ENCODE assay signal across 9 cellular contexts in the genomic region with DNA sequence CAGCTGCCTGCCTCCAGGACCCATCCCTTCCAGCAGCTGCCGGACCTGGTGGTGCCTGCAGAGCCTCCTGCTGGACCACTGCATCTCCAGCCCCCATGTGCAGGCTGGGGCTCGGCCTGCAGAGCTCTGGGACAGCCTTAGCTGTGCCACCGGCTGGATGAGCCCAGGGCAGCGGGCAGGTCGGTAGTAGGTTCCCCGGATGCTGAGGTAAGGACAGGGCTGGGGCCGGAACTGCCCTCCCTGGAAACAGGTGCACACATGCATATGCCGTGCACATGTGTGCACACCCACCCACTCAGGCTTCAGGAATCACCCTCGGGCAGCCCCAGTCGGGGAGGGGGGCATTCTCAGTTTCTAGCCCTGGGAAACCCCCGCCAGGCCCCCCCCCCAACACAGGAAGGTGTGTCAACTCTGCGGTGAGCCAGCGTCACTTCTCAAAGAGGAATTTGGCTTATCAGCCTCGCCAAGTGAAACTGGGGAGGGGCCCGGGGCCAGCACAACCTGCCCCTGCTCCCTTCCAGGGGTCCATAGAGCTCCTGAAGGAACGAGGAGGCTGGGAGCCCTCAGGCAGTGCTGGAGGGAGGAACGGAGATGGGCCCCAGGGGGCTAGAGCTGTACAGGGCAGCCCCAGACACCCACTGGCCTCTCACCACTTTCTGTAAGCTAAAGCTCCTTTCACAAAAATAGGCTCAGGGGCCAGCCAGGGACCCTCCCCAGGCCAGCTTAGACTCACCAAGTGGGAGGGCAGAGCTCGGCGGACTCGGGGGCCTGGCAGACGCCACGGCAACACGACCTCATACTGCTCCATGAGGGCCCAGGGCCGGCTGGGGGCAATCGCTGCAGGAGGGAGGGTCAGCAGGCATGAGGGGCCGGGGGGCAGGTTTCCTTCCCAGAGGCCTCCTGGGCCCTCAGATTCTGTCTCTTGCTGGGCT. TPM values are rescaled to one million over a fixed set of nuclear protein-coding genes. Genes with fewer than 3 reads are reported as not detected.
DNase-seq lines count a peak whose midpoint lies in the region; ATAC-seq and TF ChIP-seq lines count a peak whose summit lies in the region.
"Had no signal": no experiment of that assay in that cellular context is flagged by ENCODE, and none has a peak within 500 bp of the region (broad histone marks: within the 10 kb centered on the region; RNA-seq: fewer than 3 reads in every experiment).

No MANE protein-coding gene starts in this region.

- peaks cover 18% of the 10 kb centered on the region for H3K4me1 Mint-ChIP-seq in activated T-helper 2 cell treated with anti-CD3 and anti-CD28 coated beads, Interferon-gamma antibody, Interleukin-2, Interleukin-4, amounts not matched to agents 10 μg/mL and 5 μg/mL and 100 μg/mL, durations not matched to agents 14 hours and 24 hours and 36 hours (ENCODE audit: low read depth)

- peak overlapping the region; percentile 91 for H3K4me3 Mint-ChIP-seq in activated T-helper 2 cell treated with anti-CD3 and anti-CD28 coated beads, Interferon-gamma antibody, Interleukin-2, Interleukin-4, amounts not matched to agents 10 μg/mL and 5 μg/mL and 100 μg/mL, durations not matched to agents 14 hours and 24 hours and 36 hours (ENCODE audit: low read depth)

- peaks cover 42% of the 10 kb centered on the region for H3K36me3 Mint-ChIP-seq in activated T-helper 2 cell treated with anti-CD3 and anti-CD28 coated beads, Interferon-gamma antibody, Interleukin-2, Interleukin-4, amounts not matched to agents 10 μg/mL and 5 μg/mL and 100 μg/mL, durations not matched to agents 14 hours and 24 hours and 36 hours (ENCODE audit: low read depth)

- H3K27ac ChIP-seq in OCI-LY7 (ENCODE audit: low read depth, low read length, poor library complexity, severe bottlenecking) (peak overlapping the region; percentile 45), neutrophil (peak overlapping the region; percentile 100)

- H3K9me2 ChIP-seq in OCI-LY7 (ENCODE audit: insufficient read depth, low read length) = no peaks in the 10 kb centered on the region

- peak overlapping the region; percentile 86 for H3K4me2 ChIP-seq in OCI-LY7 (ENCODE audit: low read length)

- peak overlapping the region; percentile 7; the same call in 1 of the 2 replicates for H2AFZ ChIP-seq in OCI-LY7 (ENCODE audit: low read length)

- H3K79me2 ChIP-seq in OCI-LY7 (ENCODE audit: insufficient read depth, low read depth, low read length) = no peaks in the 10 kb centered on the region

- CTCF ChIA-PET in OCI-LY7 (lab: Charles Lee; ENCODE audit: unreplicated experiment) = interaction anchor here (0.7 to 1.0 kb wide), 2 partner anchors 10 to 16 kb away, joined by 3 to 4 read pairs; no protein-coding TSS in a partner anchor

- no peaks in the 10 kb centered on the region for H3K9me3 Mint-ChIP-seq in activated T-helper 2 cell treated with anti-CD3 and anti-CD28 coated beads, Interferon-gamma antibody, Interleukin-2, Interleukin-4, amounts not matched to agents 10 μg/mL and 5 μg/mL and 100 μg/mL, durations not matched to agents 14 hours and 24 hours and 36 hours

- ATAC-seq in GM18511 (IDR thresholded peaks at IDR 0.05; ENCODE audit: unreplicated experiment) = peak; percentile 61
- peak; percentile 57 for ATAC-seq in HG02759 (IDR thresholded peaks at IDR 0.05; ENCODE audit: unreplicated experiment)

- H4K20me1 ChIP-seq in OCI-LY7 (ENCODE audit: insufficient read depth, low read length) = no peaks in the 10 kb centered on the region; the same call in 1 of the 2 replicates

- peak; percentile 77 for DNase-seq in OCI-LY7 (ENCODE audit: low spot score)
- DNase-seq in activated T-helper 2 cell treated with anti-CD3 and anti-CD28 coated beads, Interferon-gamma antibody, Interleukin-2, Interleukin-4, amounts not matched to agents 10 μg/mL and 5 μg/mL and 100 μg/mL, durations not matched to agents 14 hours and 24 hours and 36 hours (ENCODE audit: low spot score) = peak; percentile 70
- no peak for DNase-seq in NCI-H1048 (lab: John Stamatoyannopoulos, UW)
- DNase-seq in NCI-H1436 (lab: John Stamatoyannopoulos, UW) = no peak
- DNase-seq in DMS79 treated with DMSO at 0.1 percent for 48 hours (lab: John Stamatoyannopoulos, UW) = no peak

- POLR2A ChIA-PET in OCI-LY7 (lab: Charles Lee) = interaction anchor here (1.0 kb wide), 1 partner anchor 16 kb away, joined by 3 read pairs; no protein-coding TSS in a partner anchor

- H3K27me3 ChIP-seq in neutrophil = no peaks in the 10 kb centered on the region

- no peaks in the 10 kb centered on the region for H3K36me3 ChIP-seq in OCI-LY7 (ENCODE audit: insufficient read depth, low read length)
- H3K36me3 ChIP-seq in neutrophil = peaks cover 54% of the 10 kb centered on the region

- no peaks in the 10 kb centered on the region for H3K9me3 ChIP-seq in OCI-LY7 (ENCODE audit: low read length)
- H3K9me3 ChIP-seq in neutrophil = no peaks in the 10 kb centered on the region

- peaks cover 47% of the 10 kb centered on the region for H3K4me1 ChIP-seq in OCI-LY7 (ENCODE audit: insufficient read depth, low read length, poor library complexity, severe bottlenecking)
- peaks cover 49 to 50% of the 10 kb centered on the region in 2 experiments for H3K4me1 ChIP-seq in neutrophil (ENCODE audit: control insufficient read depth in 1 of 2, insufficient read depth in 1 of 2, low read depth in 1 of 2, low read length in 1 of 2)

- BruUV-seq in OCI-LY7 (replicated peaks; lab: Mats Ljungman, UMichigan) = no TSS peak

- H3K27ac Mint-ChIP-seq in activated T-helper 2 cell treated with anti-CD3 and anti-CD28 coated beads, Interferon-gamma antibody, Interleukin-2, Interleukin-4, amounts not matched to agents 10 μg/mL and 5 μg/mL and 100 μg/mL, durations not matched to agents 14 hours and 24 hours and 36 hours = peak overlapping the region; percentile 84

- intact Hi-C loops in OCI-LY7 (cut with micrococcal nuclease; ENCODE audit: unreplicated experiment) = loop anchor here (5.0 kb wide), 1 partner anchor 133 kb away; no protein-coding TSS in a partner anchor
- intact Hi-C loops in activated T-helper 2 cell treated with anti-CD3 and anti-CD28 coated beads, Interferon-gamma antibody, Interleukin-2, Interleukin-4, amounts not matched to agents 10 μg/mL and 5 μg/mL and 100 μg/mL, durations not matched to agents 14 hours and 24 hours and 36 hours (cut with micrococcal nuclease) = loop anchor here (1.0 kb wide), 3 partner anchors 14 to 131 kb away; partner anchors contain the start of genes TUBGCP2 and ZNF511

- no peak for TF ChIP-seq CTCF in OCI-LY7 (conservative IDR thresholded peaks at IDR 0.05; ENCODE audit: low read length)
- TF ChIP-seq CTCF in neutrophil (IDR thresholded peaks at IDR 0.05) = peak; percentile 13

- peak overlapping the region; percentile 66 for H3K4me3 ChIP-seq in OCI-LY7 (ENCODE audit: low read depth, low read length, poor library complexity, severe bottlenecking)
- H3K4me3 ChIP-seq in neutrophil (ENCODE audit: low read depth in 1 of 2, low read length in 1 of 2) = peak overlapping the region; percentile 96 to 100

- no peaks in the 10 kb centered on the region for H3K27me3 Mint-ChIP-seq in activated T-helper 2 cell treated with anti-CD3 and anti-CD28 coated beads, Interferon-gamma antibody, Interleukin-2, Interleukin-4, amounts not matched to agents 10 μg/mL and 5 μg/mL and 100 μg/mL, durations not matched to agents 14 hours and 24 hours and 36 hours (ENCODE audit: low read depth)

RNA-seq across cellular contexts. Expression of gene ADAM8, which starts 1.7 kb away (rescaled TPM):
- total RNA-seq in OCI-LY7 (2014; rRNA removed; shearing (Covaris generic)) = 7.5 and 10.0 TPM in 2 replicates
- 16.3 and 17.6 TPM in 2 replicates for total RNA-seq in OCI-LY7 (2022)
- total RNA-seq in activated T-helper 2 cell treated with anti-CD3 and anti-CD28 coated beads, Interferon-gamma antibody, Interleukin-2, Interleukin-4, amounts not matched to agents 10 μg/mL and 5 μg/mL and 100 μg/mL, durations not matched to agents 14 hours and 24 hours and 36 hours = 214 and 220 TPM in 2 replicates

RNA-seq across cellular contexts. Expression of gene TUBGCP2, which starts 33.7 kb away (rescaled TPM):
- total RNA-seq in OCI-LY7 (2014; rRNA removed; shearing (Covaris generic)) = 37.8 and 40.5 TPM in 2 replicates
- 53.0 and 56.1 TPM in 2 replicates for total RNA-seq in OCI-LY7 (2022)
- total RNA-seq in activated T-helper 2 cell treated with anti-CD3 and anti-CD28 coated beads, Interferon-gamma antibody, Interleukin-2, Interleukin-4, amounts not matched to agents 10 μg/mL and 5 μg/mL and 100 μg/mL, durations not matched to agents 14 hours and 24 hours and 36 hours = 60.4 and 64.7 TPM in 2 replicates

RNA-seq across cellular contexts. Expression of gene ZNF511, which starts 33.7 kb away (rescaled TPM):
- 64.7 and 95.0 TPM in 2 replicates for total RNA-seq in OCI-LY7 (2014; rRNA removed; shearing (Covaris generic))
- total RNA-seq in OCI-LY7 (2022) = 60.6 and 68.8 TPM in 2 replicates
- 88.4 and 89.7 TPM in 2 replicates for total RNA-seq in activated T-helper 2 cell treated with anti-CD3 and anti-CD28 coated beads, Interferon-gamma antibody, Interleukin-2, Interleukin-4, amounts not matched to agents 10 μg/mL and 5 μg/mL and 100 μg/mL, durations not matched to agents 14 hours and 24 hours and 36 hours

RNA-seq across cellular contexts. Expression of gene VENTX, which starts 37.4 kb away (rescaled TPM):
- total RNA-seq in OCI-LY7 (2014; rRNA removed; shearing (Covaris generic)) = not detected in 2 replicates
- not detected in 2 replicates for total RNA-seq in OCI-LY7 (2022)
- 0.07 TPM in 1 of 2 replicates, not detected in the other for total RNA-seq in activated T-helper 2 cell treated with anti-CD3 and anti-CD28 coated beads, Interferon-gamma antibody, Interleukin-2, Interleukin-4, amounts not matched to agents 10 μg/mL and 5 μg/mL and 100 μg/mL, durations not matched to agents 14 hours and 24 hours and 36 hours
- total RNA-seq: SK-MEL-5 had no signal

RNA-seq across cellular contexts. Expression of gene UTF1, which starts 45.0 kb away (rescaled TPM):
- total RNA-seq in OCI-LY7 (2014; rRNA removed; shearing (Covaris generic)) = not detected in 2 replicates
- total RNA-seq in OCI-LY7 (2022) = not detected in 2 replicates
- 0.16 and 0.28 TPM in 2 replicates for total RNA-seq in activated T-helper 2 cell treated with anti-CD3 and anti-CD28 coated beads, Interferon-gamma antibody, Interleukin-2, Interleukin-4, amounts not matched to agents 10 μg/mL and 5 μg/mL and 100 μg/mL, durations not matched to agents 14 hours and 24 hours and 36 hours
- total RNA-seq: SK-MEL-5 had no signal

Comparison
In these comparisons a context has a peak if more than half of its experiments do, and no peak if none do; other contexts are left out.
1. DNase-seq: peak in OCI-LY7 (single experiment) and activated T-helper 2 cell treated with anti-CD3 and anti-CD28 coated beads, Interferon-gamma antibody, Interleukin-2, Interleukin-4, amounts not matched to agents 10 μg/mL and 5 μg/mL and 100 μg/mL, durations not matched to agents 14 hours and 24 hours and 36 hours (single experiment); none in NCI-H1048 (single experiment), NCI-H1436 (single experiment) and DMS79 treated with DMSO at 0.1 percent for 48 hours (single experiment).
2. RNA of gene ADAM8, which starts 1.7 kb away (total RNA-seq): 214 to 220 TPM in activated T-helper 2 cell treated with anti-CD3 and anti-CD28 coated beads, Interferon-gamma antibody, Interleukin-2, Interleukin-4, amounts not matched to agents 10 μg/mL and 5 μg/mL and 100 μg/mL, durations not matched to agents 14 hours and 24 hours and 36 hours; 7.5 to 17.6 TPM in OCI-LY7; every median in the first group is over 10 times any median in the second.